ENCODE assay signal across 8 cellular contexts in genomic region chr3:185825379-185825638, GRCh38. TPM values are rescaled to one million over a fixed set of nuclear protein-coding genes. Genes with fewer than 3 reads are reported as not detected.
A peak's percentile ranks its signal among the peaks of the same experiment; 100 is the strongest.
DNase-seq lines count a peak whose midpoint lies in the region; ATAC-seq and TF ChIP-seq lines count a peak whose summit lies in the region.

No MANE protein-coding gene starts in this region.

- peak overlapping the region; percentile 82 for H3K9ac ChIP-seq in HUES6 (ENCODE audit: low read length)
- peak overlapping the region; percentile 63 to 69 for H3K9ac ChIP-seq in duodenal mucosa (ENCODE audit: low read depth in 1 of 2, low read length in 2 of 2)
- peak overlapping the region; percentile 99 for H3K9ac ChIP-seq in neuronal stem cell (ENCODE audit: low read depth, low read length, poor library complexity)

- H3K23ac ChIP-seq in neuronal stem cell (ENCODE audit: low read depth, low read length, poor library complexity) = peak overlapping the region; percentile 97

- peak overlapping the region; percentile 98 for H3K18ac ChIP-seq in neuronal stem cell (ENCODE audit: low read length)

- H4K91ac ChIP-seq in neuronal stem cell (ENCODE audit: low read depth, low read length, poor library complexity) = no peak overlapping the region

- H3K4me2 ChIP-seq in neuronal stem cell (ENCODE audit: insufficient read depth, low read length, poor library complexity, severe bottlenecking) = peak overlapping the region; percentile 80

- H2BK12ac ChIP-seq in neuronal stem cell (ENCODE audit: low read length) = peak overlapping the region; percentile 63

- peak overlapping the region; percentile 100 for H2BK5ac ChIP-seq in neuronal stem cell (ENCODE audit: low read length)

- no peak for DNase-seq in GM12865 (ENCODE audit: low read depth)
- no peak for DNase-seq in neuronal stem cell (ENCODE audit: low spot score)
- no peak for DNase-seq in foreskin melanocyte
- DNase-seq in putamen (ENCODE audit: low spot score) = no peak
- no peak for DNase-seq in SW 1271 (lab: John Stamatoyannopoulos, UW)

- peak overlapping the region; percentile 99 for H3K14ac ChIP-seq in neuronal stem cell (ENCODE audit: low read length)

- no peak for ATAC-seq in HG02938 (IDR thresholded peaks at IDR 0.05; ENCODE audit: unreplicated experiment)

- peak overlapping the region; percentile 91 for H2AFZ ChIP-seq in neuronal stem cell (ENCODE audit: low read length)

- peak overlapping the region; percentile 82 for H4K8ac ChIP-seq in neuronal stem cell (ENCODE audit: low read depth, low read length)

- peaks cover 4% of the 10 kb centered on the region for H3K79me1 ChIP-seq in neuronal stem cell (ENCODE audit: low read depth, low read length)

- H2BK120ac ChIP-seq in neuronal stem cell (ENCODE audit: low read depth, low read length) = peak overlapping the region; percentile 67

- H3K27ac ChIP-seq in HUES6 (ENCODE audit: low read depth, low read length) = no peak overlapping the region
- H3K27ac ChIP-seq in duodenal mucosa (ENCODE audit: low read depth, low read length) = peak overlapping the region; percentile 81
- peak overlapping the region; percentile 98 for H3K27ac ChIP-seq in neuronal stem cell (replicated peaks; ENCODE audit: low read length)

- peaks cover 34% of the 10 kb centered on the region for H3K9me3 ChIP-seq in HUES6 (ENCODE audit: control insufficient read depth, insufficient read depth, low read depth, low read length)
- no peaks in the 10 kb centered on the region for H3K9me3 ChIP-seq in duodenal mucosa (ENCODE audit: control insufficient read depth in 1 of 2, low read length in 2 of 2)
- peaks cover 11 to 26% of the 10 kb centered on the region in 2 donors for H3K9me3 ChIP-seq in neuronal stem cell (replicated peaks in 1 of 2; ENCODE audit: control insufficient read depth in 2 of 2, insufficient read depth in 1 of 2, low read depth in 1 of 2, low read length in 2 of 2)

- H3K36me3 ChIP-seq in HUES6 (ENCODE audit: control insufficient read depth, insufficient read depth, low read length) = peaks cover 34% of the 10 kb centered on the region
- H3K36me3 ChIP-seq in duodenal mucosa (ENCODE audit: control insufficient read depth in 1 of 2, insufficient read depth in 2 of 2, low read length in 2 of 2) = no peaks in the 10 kb centered on the region
- H3K36me3 ChIP-seq in neuronal stem cell (replicated peaks in 1 of 2; ENCODE audit: control insufficient read depth in 2 of 2, insufficient read depth in 2 of 2, low read length in 2 of 2) = peaks cover 10 to 27% of the 10 kb centered on the region in 2 donors

- TF ChIP-seq CTCF in GM12865 (IDR thresholded peaks at IDR 0.05; ENCODE audit: insufficient read depth, low read depth, low read length, missing control alignments) = no peak

- no CpG with 5 or more reads among the region's 47 CpGs for WGBS in neuronal stem cell (ENCODE audit: extremely low coverage in 2 of 2, insufficient read length in 2 of 2, insufficient replicate concordance in 1 of 2), 2 donors

- peak overlapping the region; percentile 72 for H3K4me3 ChIP-seq in GM12865 (ENCODE audit: low read depth, low read length)
- peak overlapping the region; percentile 97 for H3K4me3 ChIP-seq in HUES6 (ENCODE audit: low read depth, low read length)
- peak overlapping the region; percentile 72 to 84 for H3K4me3 ChIP-seq in duodenal mucosa (ENCODE audit: low read depth in 1 of 2, low read length in 2 of 2)
- peak overlapping the region; percentile 72 to 89 for H3K4me3 ChIP-seq in neuronal stem cell (ENCODE audit: low read length in 2 of 2)

- peak overlapping the region; percentile 86 for H2BK15ac ChIP-seq in neuronal stem cell (ENCODE audit: low read length)

- H2AK5ac ChIP-seq in neuronal stem cell (ENCODE audit: low read depth, low read length) = peak overlapping the region; percentile 92

- H3K4ac ChIP-seq in neuronal stem cell (ENCODE audit: low read length) = no peak overlapping the region

- H3K27me3 ChIP-seq in HUES6 (ENCODE audit: control insufficient read depth, insufficient read depth, low read length) (no peaks in the 10 kb centered on the region; the same call in 1 of the 2 replicates), duodenal mucosa (ENCODE audit: control insufficient read depth in 1 of 2, insufficient read depth in 2 of 2, low read length in 2 of 2) (no peaks in the 10 kb centered on the region), neuronal stem cell (ENCODE audit: control insufficient read depth in 3 of 3, insufficient read depth in 3 of 3, low read depth in 1 of 3, low read length in 3 of 3) (no peaks in the 10 kb centered on the region)

- H3K4me1 ChIP-seq in HUES6 (ENCODE audit: control insufficient read depth, insufficient read depth, low read length) = peaks cover 20% of the 10 kb centered on the region
- peaks cover 10 to 12% of the 10 kb centered on the region in 2 donors for H3K4me1 ChIP-seq in duodenal mucosa (ENCODE audit: control insufficient read depth in 1 of 2, insufficient read depth in 2 of 2, low read length in 2 of 2)
- H3K4me1 ChIP-seq in neuronal stem cell (ENCODE audit: control insufficient read depth in 2 of 2, insufficient read depth in 1 of 2, low read depth in 1 of 2, low read length in 2 of 2) = peaks cover 2 to 8% of the 10 kb centered on the region in 2 donors

RNA-seq across cellular contexts. Expression of gene IGF2BP2, which starts 0.5 kb away (rescaled TPM):
- polyA plus RNA-seq in neuronal stem cell (2013, experiment 1 of 2) = 240 TPM
- polyA plus RNA-seq in neuronal stem cell (2013, experiment 2 of 2) = 247 TPM
